Comparison of ENCODE assay signal across 18 cellular contexts in genomic region chr15:67170143-67170885, GRCh38.
DNase-seq lines count a peak whose midpoint lies in the region; ATAC-seq and TF ChIP-seq lines count a peak whose summit lies in the region.
"Had no signal": no experiment of that assay in that cellular context is flagged by ENCODE, and none has a peak within 500 bp of the region (broad histone marks: within the 10 kb centered on the region; RNA-seq: fewer than 3 reads in every experiment).

No MANE protein-coding gene starts in this region.

- H3K9me3 Mint-ChIP-seq in activated naive CD4-positive, alpha-beta T cell treated with anti-CD3 and anti-CD28 coated beads, Interleukin-2, amount 50 U/mL, for 24 hours = no peaks in the 10 kb centered on the region
- H3K9me3 Mint-ChIP-seq in activated naive CD4-positive, alpha-beta T cell treated with anti-CD3 and anti-CD28 coated beads, Interleukin-2, amount 10 ng/mL, durations not matched to agents 7 days and 5 days = no peaks in the 10 kb centered on the region
- no peaks in the 10 kb centered on the region for H3K9me3 Mint-ChIP-seq in naive B cell
- H3K9me3 Mint-ChIP-seq: activated CD8-positive, alpha-beta T cell treated with anti-CD3 and anti-CD28 coated beads for 36 hours; activated T-helper 17 cell treated with anti-CD3 and anti-CD28 coated beads, Interleukin-2, amount 50 U/mL, for 72 hours had no signal

- peaks cover 29% of the 10 kb centered on the region for H3K4me1 ChIP-seq in PC-9 (replicated peaks; ENCODE audit: insufficient read depth)
- H3K4me1 ChIP-seq in vagina = peaks cover 54% of the 10 kb centered on the region

- no peaks in the 10 kb centered on the region for H3K9me3 ChIP-seq in PC-9 (ENCODE audit: insufficient read depth, low read depth)
- H3K9me3 ChIP-seq in vagina = no peaks in the 10 kb centered on the region
- H3K9me3 ChIP-seq: uterus had no signal

- H3K27ac ChIP-seq in PC-9 (peak overlapping the region; percentile 23; the same call in 1 of the 2 replicates), vagina (peak overlapping the region; percentile 17)
- H3K27ac ChIP-seq: uterus had no signal

- no peak overlapping the region for H3K4me2 ChIP-seq in PC-9
- H3K4me2 ChIP-seq: smooth muscle cell had no signal

- H3K27ac Mint-ChIP-seq in activated naive CD4-positive, alpha-beta T cell treated with anti-CD3 and anti-CD28 coated beads, Interleukin-2, amount 50 U/mL, for 24 hours = peak overlapping the region; percentile 26
- H3K27ac Mint-ChIP-seq in activated naive CD4-positive, alpha-beta T cell treated with anti-CD3 and anti-CD28 coated beads, Interleukin-2, amount 10 ng/mL, durations not matched to agents 7 days and 5 days = no peak overlapping the region
- H3K27ac Mint-ChIP-seq in naive B cell = peak overlapping the region; percentile 22 to 74 (median 71)
- H3K27ac Mint-ChIP-seq: activated CD8-positive, alpha-beta T cell treated with anti-CD3 and anti-CD28 coated beads for 36 hours had no signal

- H2AFZ ChIP-seq in PC-9 = no peak overlapping the region

- H3K27me3 ChIP-seq in PC-9 (ENCODE audit: insufficient read depth, low read depth) = no peaks in the 10 kb centered on the region
- H3K27me3 ChIP-seq in vagina = no peaks in the 10 kb centered on the region
- H3K27me3 ChIP-seq: uterus had no signal

- no peak for TF ChIP-seq POLR2A in vagina (IDR thresholded peaks at IDR 0.05)

- POLR2A ChIA-PET in PC-9 (lab: Charles Lee; ENCODE audit: unreplicated experiment) = no interaction called here

- H3K9me2 ChIP-seq in PC-9 (ENCODE audit: insufficient read depth) = no peaks in the 10 kb centered on the region

- peaks cover 39% of the 10 kb centered on the region for H3K79me2 ChIP-seq in PC-9 (ENCODE audit: low read depth)

- H3K36me3 ChIP-seq in PC-9 (ENCODE audit: low read depth) (peaks cover 20% of the 10 kb centered on the region), vagina (peaks cover 0 to 43% of the 10 kb centered on the region in 2 donors)
- H3K36me3 ChIP-seq: uterus had no signal

- no TSS peak for BruUV-seq in PC-9 (replicated peaks; lab: Mats Ljungman, UMichigan)

- H3K4me3 Mint-ChIP-seq in activated naive CD4-positive, alpha-beta T cell treated with anti-CD3 and anti-CD28 coated beads, Interleukin-2, amount 50 U/mL, for 24 hours = no peak overlapping the region
- H3K4me3 Mint-ChIP-seq in activated naive CD4-positive, alpha-beta T cell treated with anti-CD3 and anti-CD28 coated beads, Interleukin-2, amount 10 ng/mL, durations not matched to agents 7 days and 5 days = no peak overlapping the region
- no peak overlapping the region for H3K4me3 Mint-ChIP-seq in naive B cell
- H3K4me3 Mint-ChIP-seq: activated CD8-positive, alpha-beta T cell treated with anti-CD3 and anti-CD28 coated beads for 36 hours; activated T-helper 17 cell treated with anti-CD3 and anti-CD28 coated beads, Interleukin-2, amount 50 U/mL, for 72 hours had no signal

- TF ChIP-seq CTCF in PC-9 (conservative IDR thresholded peaks at IDR 0.05) = no peak
- TF ChIP-seq CTCF in vagina (IDR thresholded peaks at IDR 0.05) = no peak

- H3K4me3 ChIP-seq in PC-9 = no peak overlapping the region
- H3K4me3 ChIP-seq in vagina = no peak overlapping the region
- H3K4me3 ChIP-seq: smooth muscle cell, uterus had no signal

- peaks cover 42% of the 10 kb centered on the region for H3K4me1 Mint-ChIP-seq in activated naive CD4-positive, alpha-beta T cell treated with anti-CD3 and anti-CD28 coated beads, Interleukin-2, amount 50 U/mL, for 24 hours
- peaks cover 31% of the 10 kb centered on the region for H3K4me1 Mint-ChIP-seq in activated naive CD4-positive, alpha-beta T cell treated with anti-CD3 and anti-CD28 coated beads, Interleukin-2, amount 10 ng/mL, durations not matched to agents 7 days and 5 days
- peaks cover 48 to 51% (median 51%) of the 10 kb centered on the region in 3 donors for H3K4me1 Mint-ChIP-seq in naive B cell

- no peak for DNase-seq in activated naive CD4-positive, alpha-beta T cell treated with anti-CD3 and anti-CD28 coated beads, Interleukin-2, amount 10 ng/mL, durations not matched to agents 7 days and 5 days
- DNase-seq in PC-9 = no peak
- DNase-seq in naive B cell = no peak
- DNase-seq in vagina (ENCODE audit: extremely low spot score in 2 of 2) = no peak
- no peak for DNase-seq in SKM-1 treated with dmso at 0.1 percent for 144 hours (lab: John Stamatoyannopoulos, UW; ENCODE audit: unreplicated experiment)
- DNase-seq in SHP77 treated with DMSO at 0.1 percent for 48 hours (lab: John Stamatoyannopoulos, UW) = no peak
- no peak for DNase-seq in NK-92 treated with Interleukin-12 subunit alpha and Interleukin-12 subunit beta, amount 100 ng/mL, for 24 hours (lab: John Stamatoyannopoulos, UW)
- DNase-seq: activated CD8-positive, alpha-beta T cell treated with anti-CD3 and anti-CD28 coated beads for 36 hours; EL; KBM-7; kidney glomerular epithelial cell; NCI-H187; NCI-H446 treated with DMSO at 0.1 percent for 48 hours; stimulated activated CD4-positive, alpha-beta T cell treated with anti-CD3 and anti-CD28 coated beads, Interleukin-4, amount 100 ng/mL, for 1 hour; uterus had no signal

- CTCF ChIA-PET in activated naive CD4-positive, alpha-beta T cell treated with anti-CD3 and anti-CD28 coated beads, Interleukin-2, amount 10 ng/mL, durations not matched to agents 7 days and 5 days (lab: Charles Lee) = no interaction called here
- CTCF ChIA-PET in PC-9 (lab: Charles Lee) = no interaction called here

- no peak for ATAC-seq in naive B cell (ENCODE audit: low read depth in 2 of 2)
- ATAC-seq: activated CD8-positive, alpha-beta T cell treated with anti-CD3 and anti-CD28 coated beads for 36 hours; activated T-helper 17 cell treated with anti-CD3 and anti-CD28 coated beads, Interleukin-2, amount 50 U/mL, for 72 hours had no signal

- H3K36me3 Mint-ChIP-seq in activated naive CD4-positive, alpha-beta T cell treated with anti-CD3 and anti-CD28 coated beads, Interleukin-2, amount 50 U/mL, for 24 hours = peaks cover 20% of the 10 kb centered on the region
- peaks cover 85% of the 10 kb centered on the region for H3K36me3 Mint-ChIP-seq in activated naive CD4-positive, alpha-beta T cell treated with anti-CD3 and anti-CD28 coated beads, Interleukin-2, amount 10 ng/mL, durations not matched to agents 7 days and 5 days
- H3K36me3 Mint-ChIP-seq in naive B cell = peaks cover 10 to 66% of the 10 kb centered on the region in 2 donors

- no peaks in the 10 kb centered on the region for H3K27me3 Mint-ChIP-seq in activated naive CD4-positive, alpha-beta T cell treated with anti-CD3 and anti-CD28 coated beads, Interleukin-2, amount 50 U/mL, for 24 hours
- no peaks in the 10 kb centered on the region for H3K27me3 Mint-ChIP-seq in activated naive CD4-positive, alpha-beta T cell treated with anti-CD3 and anti-CD28 coated beads, Interleukin-2, amount 10 ng/mL, durations not matched to agents 7 days and 5 days
- H3K27me3 Mint-ChIP-seq in naive B cell = no peaks in the 10 kb centered on the region
- H3K27me3 Mint-ChIP-seq: activated CD8-positive, alpha-beta T cell treated with anti-CD3 and anti-CD28 coated beads for 36 hours; activated T-helper 17 cell treated with anti-CD3 and anti-CD28 coated beads, Interleukin-2, amount 50 U/mL, for 72 hours had no signal

- intact Hi-C loops in PC-9 (cut with micrococcal nuclease; ENCODE audit: unreplicated experiment) = no loop called here
- intact Hi-C loops in vagina (cut with DNase I) = no loop called here

- H4K20me1 ChIP-seq in PC-9 (ENCODE audit: insufficient read depth) = no peaks in the 10 kb centered on the region

- H3F3A ChIP-seq in PC-9 (ENCODE audit: insufficient read depth, low read depth) = peaks cover 55% of the 10 kb centered on the region
